ENCODE assay signal across 13 cellular contexts in genomic region chr1:20494609-20495311, GRCh38. TPM values are rescaled to one million over a fixed set of nuclear protein-coding genes. Genes with fewer than 3 reads are reported as not detected.
DNase-seq lines count a peak whose midpoint lies in the region; ATAC-seq and TF ChIP-seq lines count a peak whose summit lies in the region.
"Had no signal": no experiment of that assay in that cellular context is flagged by ENCODE, and none has a peak within 500 bp of the region (broad histone marks: within the 10 kb centered on the region; RNA-seq: fewer than 3 reads in every experiment).

No MANE protein-coding gene starts in this region.

- H3K36me3 Mint-ChIP-seq in glutamatergic neuron (ENCODE audit: unreplicated experiment), result no peaks in the 10 kb centered on the region
- H3K36me3 Mint-ChIP-seq: CD4-positive, CD25-positive, alpha-beta regulatory T cell had no signal

- DNase-seq in A172 (ENCODE audit: low spot score) (peak; percentile 84), HCT116 (ENCODE audit: low read depth, low spot score) (peak; percentile 90), adipocyte (ENCODE audit: low read depth) (peak; percentile 75), glutamatergic neuron (no peak), SIG-M5 (lab: John Stamatoyannopoulos, UW) (no peak), NCI-H2171 treated with DMSO at 0.1 percent for 48 hours (lab: John Stamatoyannopoulos, UW) (no peak)
- DNase-seq: CD4-positive, CD25-positive, alpha-beta regulatory T cell had no signal

- peak overlapping the region in 1 of 2 experiments; percentile 37; a peak in 2 of 4 replicates for H3K4me3 ChIP-seq in HCT116 (replicated peaks in 1 of 2; ENCODE audit: low read depth in 1 of 2, low read length in 2 of 2)
- no peak overlapping the region for H3K4me3 ChIP-seq in adipocyte (ENCODE audit: low read length)
- H3K4me3 ChIP-seq: esophagus muscularis mucosa had no signal

- H3K4me3 Mint-ChIP-seq in glutamatergic neuron (ENCODE audit: unreplicated experiment), result peak overlapping the region; percentile 30
- H3K4me3 Mint-ChIP-seq: CD4-positive, CD25-positive, alpha-beta regulatory T cell had no signal

- H3K4me2 ChIP-seq in HCT116 (ENCODE audit: low read length), result peak overlapping the region; percentile 76

- peaks cover 0 to 17% of the 10 kb centered on the region in 2 experiments; a peak in 2 of 4 replicates for H3K36me3 ChIP-seq in HCT116 (ENCODE audit: control insufficient read depth in 1 of 2, insufficient read depth in 2 of 2, low read length in 2 of 2)
- peaks cover 20% of the 10 kb centered on the region for H3K36me3 ChIP-seq in adipocyte (ENCODE audit: control insufficient read depth, insufficient read depth, low read length, severe bottlenecking)

- H3K4me1 Mint-ChIP-seq in glutamatergic neuron (ENCODE audit: low read depth, unreplicated experiment), result peaks cover 12% of the 10 kb centered on the region

- RAD21 ChIA-PET in HCT116 (lab: Charles Lee; ENCODE audit: low non-redundant PET in 1 of 2, low total read pairs in 2 of 2, uncharacterized antibody in 2 of 2, unreplicated experiment in 2 of 2), result interaction anchor here (0.8 to 1.8 kb wide), 4 partner anchors 61 to 278 kb away, joined by 3 to 16 read pairs (median 3); no protein-coding TSS in a partner anchor

- H2AFZ ChIP-seq in HCT116 (ENCODE audit: low read depth, low read length, poor library complexity, severe bottlenecking), result peak overlapping the region; percentile 36

- CTCF ChIA-PET in HCT116 (lab: Charles Lee), result interaction anchor here (0.5 to 4.8 kb wide), 24 partner anchors 9 to 833 kb away, joined by 3 to 47 read pairs (median 4); partner anchors contain the start of genes CAMK2N1 and MUL1

- ATAC-seq in HCT116, result peak; percentile 45
- ATAC-seq in HG02759 (IDR thresholded peaks at IDR 0.05; ENCODE audit: unreplicated experiment), result no peak
- no peak for ATAC-seq in GM21576 (IDR thresholded peaks at IDR 0.05; ENCODE audit: unreplicated experiment)

- no TSS peak for BruUV-seq in HCT116 (replicated peaks; lab: Mats Ljungman, UMichigan)

- H3K27ac ChIP-seq in HCT116 (ENCODE audit: low read depth, low read length), result peak overlapping the region; percentile 94
- H3K27ac ChIP-seq: vagina had no signal

- no peaks in the 10 kb centered on the region for H3K9me2 ChIP-seq in HCT116 (ENCODE audit: insufficient read depth)

- H3K27me3 ChIP-seq in HCT116 (ENCODE audit: insufficient read depth, low read length), result no peaks in the 10 kb centered on the region
- no peaks in the 10 kb centered on the region for H3K27me3 ChIP-seq in adipocyte (replicated peaks; ENCODE audit: control insufficient read depth, insufficient read depth, low read length)
- H3K27me3 ChIP-seq: esophagus muscularis mucosa, vagina had no signal

- no peak for TF ChIP-seq POLR2A in HCT116 (IDR thresholded peaks at IDR 0.05; ENCODE audit: borderline replicate concordance, extremely low read depth, insufficient read depth, insufficient read length)

- peak overlapping the region; percentile 55 for H3K9ac ChIP-seq in HCT116 (ENCODE audit: low read length)
- no peak overlapping the region for H3K9ac ChIP-seq in adipocyte (ENCODE audit: low read length)

- peaks cover 7% of the 10 kb centered on the region for H3K27me3 Mint-ChIP-seq in glutamatergic neuron (ENCODE audit: unreplicated experiment)

- H4K20me1 ChIP-seq in HCT116 (ENCODE audit: insufficient read depth), result no peaks in the 10 kb centered on the region

- POLR2A ChIA-PET in HCT116 (lab: Charles Lee), result interaction anchor here (0.7 to 1.9 kb wide), 4 partner anchors 12 to 282 kb away, joined by 3 to 12 read pairs (median 4); partner anchors contain the start of gene DDOST

- no peak for TF ChIP-seq RAD21 in HCT116 (IDR thresholded peaks at IDR 0.05; ENCODE audit: low read depth)

- H3K27ac Mint-ChIP-seq in glutamatergic neuron (ENCODE audit: unreplicated experiment), result no peak overlapping the region
- H3K27ac Mint-ChIP-seq: activated T-helper 2 cell treated with anti-CD3 and anti-CD28 coated beads, Interferon-gamma antibody, Interleukin-2, Interleukin-4, amounts not matched to agents 10 μg/mL and 5 μg/mL and 100 μg/mL, durations not matched to agents 14 hours and 24 hours and 36 hours had no signal

- H3K9me3 ChIP-seq in HCT116 (ENCODE audit: control insufficient read depth in 1 of 2, insufficient read depth in 1 of 2, low read depth in 1 of 2, low read length in 2 of 2), result no peaks in the 10 kb centered on the region
- no peaks in the 10 kb centered on the region for H3K9me3 ChIP-seq in adipocyte (ENCODE audit: control insufficient read depth, low read length)
- H3K9me3 ChIP-seq: esophagus muscularis mucosa, vagina had no signal

- intact Hi-C loops in HCT116 (cut with micrococcal nuclease), result loop anchor here (1.0 to 5.0 kb wide), 6 partner anchors 60 to 576 kb away; no protein-coding TSS in a partner anchor

- peaks cover 2% of the 10 kb centered on the region for H3K9me3 Mint-ChIP-seq in glutamatergic neuron (ENCODE audit: unreplicated experiment)
- H3K9me3 Mint-ChIP-seq: activated T-helper 2 cell treated with anti-CD3 and anti-CD28 coated beads, Interferon-gamma antibody, Interleukin-2, Interleukin-4, amounts not matched to agents 10 μg/mL and 5 μg/mL and 100 μg/mL, durations not matched to agents 14 hours and 24 hours and 36 hours; CD4-positive, CD25-positive, alpha-beta regulatory T cell had no signal

- H3K4me1 ChIP-seq in HCT116 (ENCODE audit: control insufficient read depth in 1 of 2, insufficient read depth in 2 of 2, low read length in 2 of 2) (peaks cover 30 to 57% of the 10 kb centered on the region in 2 experiments), adipocyte (ENCODE audit: control insufficient read depth, insufficient read depth, low read length) (peaks cover 20% of the 10 kb centered on the region)
- H3K4me1 ChIP-seq: vagina had no signal

- TF ChIP-seq CTCF in HCT116 (IDR thresholded peaks at IDR 0.05 in 2 of 3, conservative IDR thresholded peaks at IDR 0.05 in 1 of 3; ENCODE audit: borderline replicate concordance in 1 of 3, insufficient read depth in 1 of 3, low read depth in 2 of 3, low read length in 2 of 3) (no peak), glutamatergic neuron (IDR thresholded peaks at IDR 0.05; ENCODE audit: partially characterized antibody, unreplicated experiment) (no peak)

- no peaks in the 10 kb centered on the region; the same call in 1 of the 2 replicates for H3K79me2 ChIP-seq in HCT116 (ENCODE audit: insufficient read depth, low read length)

TF ChIP-seq in HCT116, 20 proteins besides CTCF, POLR2A, EP300 and RAD21:
- TF ChIP-seq EZH2 (IDR thresholded peaks at IDR 0.05) (no peak), ATF3 (IDR thresholded peaks at IDR 0.05) (no peak), POLR2AphosphoS5 (IDR thresholded peaks at IDR 0.05; ENCODE audit: low read depth, low read length) (peak; percentile 61; the same call in 1 of the 2 replicates), EZH2phosphoT487 (IDR thresholded peaks at IDR 0.05; ENCODE audit: borderline replicate concordance) (no peak), YY1 (IDR thresholded peaks at IDR 0.05; ENCODE audit: extremely low read depth, insufficient replicate concordance, low read depth, low read length) (peak; percentile 3)

RNA-seq across cellular contexts. Expression of gene CAMK2N1, which starts 8.8 kb away (rescaled TPM):
- 2.9 and 3.6 TPM in 2 replicates for total RNA-seq in A172 (2014; rRNA removed; shearing (Covaris generic))
- 20.5 TPM for total RNA-seq in HCT116 (2021; ENCODE audit: unreplicated experiment)
- polyA plus RNA-seq in HCT116 (2012), result 12.3 and 14.2 TPM in 2 replicates
- total RNA-seq in glutamatergic neuron (ENCODE audit: unreplicated experiment), result 120 TPM

RNA-seq across cellular contexts. Expression of gene MUL1, which starts 13.2 kb away (rescaled TPM):
- total RNA-seq in A172 (2014; rRNA removed; shearing (Covaris generic)), result 26.6 and 26.9 TPM in 2 replicates
- total RNA-seq in HCT116 (2021; ENCODE audit: unreplicated experiment), result 24.7 TPM
- 19.2 and 21.0 TPM in 2 replicates for polyA plus RNA-seq in HCT116 (2012)
- total RNA-seq in glutamatergic neuron (ENCODE audit: unreplicated experiment), result 32.4 TPM

RNA-seq across cellular contexts. Expression of gene FAM43B, which starts 57.6 kb away (rescaled TPM):
- total RNA-seq in A172 (2014; rRNA removed; shearing (Covaris generic)), result 0.09 and 0.12 TPM in 2 replicates
- total RNA-seq in HCT116 (2021; ENCODE audit: unreplicated experiment) (not detected), glutamatergic neuron (ENCODE audit: unreplicated experiment) (not detected)
- polyA plus RNA-seq in HCT116 (2012), result not detected in 2 replicates
- total RNA-seq: activated T-helper 2 cell treated with anti-CD3 and anti-CD28 coated beads, Interferon-gamma antibody, Interleukin-2, Interleukin-4, amounts not matched to agents 10 μg/mL and 5 μg/mL and 100 μg/mL, durations not matched to agents 14 hours and 24 hours and 36 hours; CD4-positive, CD25-positive, alpha-beta regulatory T cell; NCI-H460; vagina had no signal
- polyA plus RNA-seq: CD4-positive, CD25-positive, alpha-beta regulatory T cell had no signal

Comparison
In these comparisons a context has a peak if more than half of its experiments do, and no peak if none do; other contexts are left out.
1. DNase-seq: peak in A172 (single experiment), HCT116 (single experiment) and adipocyte (single experiment); none in glutamatergic neuron (single experiment), SIG-M5 (single experiment) and NCI-H2171 treated with DMSO at 0.1 percent for 48 hours (single experiment).